In the genomic region with DNA sequence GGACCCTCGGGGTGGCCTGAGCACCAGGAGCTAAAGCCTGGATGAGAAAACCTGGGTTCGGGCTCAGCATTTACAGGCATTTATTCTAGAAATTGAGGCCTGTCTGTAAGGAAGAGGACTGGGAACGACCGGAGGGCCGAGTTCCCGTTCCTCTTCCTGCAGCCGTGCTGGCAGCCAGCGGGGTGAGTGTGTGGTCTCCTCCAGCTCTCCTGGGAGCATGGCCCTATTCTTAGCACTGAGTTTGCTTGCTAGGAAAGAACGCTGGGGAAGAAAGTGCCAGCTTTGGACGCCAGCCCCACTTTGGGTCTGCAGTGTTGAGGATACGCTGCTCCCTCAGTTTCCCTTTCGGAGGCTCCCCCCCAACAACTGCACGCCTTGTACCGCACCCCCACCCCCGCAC, we compare ENCODE assay signal across 22 cellular contexts. TPM values are rescaled to one million over a fixed set of nuclear protein-coding genes. Genes with fewer than 3 reads are reported as not detected.
"Had no signal": no experiment of that assay in that cellular context is flagged by ENCODE, and none has a peak within 500 bp of the region (broad histone marks: within the 10 kb centered on the region; RNA-seq: fewer than 3 reads in every experiment).

No MANE protein-coding gene starts in this region.

- H3K36me3 ChIP-seq: brain microvascular endothelial cell, esophagus squamous epithelium, pancreas, stomach, transverse colon had no signal

- DNase-seq: activated CD4-positive, alpha-beta T cell treated with anti-CD3 and anti-CD28 coated beads for 48 hours; activated CD4-positive, alpha-beta T cell treated with anti-CD3 and anti-CD28 coated beads, Interleukin-2, amount 50 U/mL, for 48 hours; activated CD8-positive, alpha-beta memory T cell treated with anti-CD3 and anti-CD28 coated beads for 24 hours; activated effector memory CD4-positive, alpha-beta T cell treated with Interleukin-2 at 50 U/mL for 16 hours; activated naive CD4-positive, alpha-beta T cell treated with Interleukin-2 at 50 U/mL for 16 hours; brain microvascular endothelial cell; central memory CD4-positive, alpha-beta T cell; effector CD4-positive, alpha-beta T cell; esophagus squamous epithelium; foreskin melanocyte; hippocampal formation; left colon; naive B cell; nephron progenitor cell; pancreas; stimulated activated CD4-positive, alpha-beta T cell treated with anti-CD3 and anti-CD28 coated beads, Interleukin-4, amount 100 ng/mL, for 1 hour; stomach; T-cell; transverse colon had no signal

- H3K9me3 ChIP-seq: esophagus squamous epithelium, pancreas, stomach, transverse colon had no signal

- H3K27ac ChIP-seq: brain microvascular endothelial cell, epithelial cell of prostate, esophagus squamous epithelium, pancreas, stomach, transverse colon, VCaP had no signal

- ATAC-seq: left colon, pancreas, T-cell had no signal

- H3K27me3 ChIP-seq: pancreas had no signal

- H3K4me1 ChIP-seq: esophagus squamous epithelium, pancreas, stomach, transverse colon had no signal

- H3K4me3 ChIP-seq: esophagus squamous epithelium, pancreas, stomach, transverse colon had no signal

RNA-seq across cellular contexts. Expression of a gene that starts 49.6 kb away (rescaled TPM):
- total RNA-seq: skeletal muscle tissue, transverse colon had no signal
